In genomic region chr16:21634216-21634615, GRCh38 we compare ENCODE assay signal across 1 cellular context.
A peak's percentile ranks its signal among the peaks of the same experiment; 100 is the strongest.
TF ChIP-seq lines count a peak whose summit lies in the region.

No MANE protein-coding gene starts in this region.

TF ChIP-seq in HepG2, 621 proteins besides CTCF, POLR2A, EP300 and RAD21 (continues in another document):
- no peak for TF ChIP-seq SNAI1 (CRISPR knock-in tag; IDR thresholded peaks at IDR 0.05; ENCODE audit: borderline replicate concordance)
- TF ChIP-seq CBX2 (IDR thresholded peaks at IDR 0.05; ENCODE audit: low read depth, low read length), result no peak
- no peak for TF ChIP-seq CBX2 (CRISPR knock-in tag; IDR thresholded peaks at IDR 0.05; ENCODE audit: low read depth)
- no peak for TF ChIP-seq ZNF367 (CRISPR knock-in tag; IDR thresholded peaks at IDR 0.05; ENCODE audit: borderline replicate concordance)
- peak; percentile 22; the same call in 1 of the 2 replicates for TF ChIP-seq HMG20A (CRISPR knock-in tag; IDR thresholded peaks at IDR 0.05; ENCODE audit: borderline replicate concordance)
- peak; percentile 34 for TF ChIP-seq TEAD3 (CRISPR knock-in tag; optimal IDR thresholded peaks at IDR 0.05; ENCODE audit: borderline replicate concordance)
- TF ChIP-seq ZNF10 (CRISPR knock-in tag; IDR thresholded peaks at IDR 0.05; ENCODE audit: borderline replicate concordance, low read depth), result no peak
- TF ChIP-seq HNF4G (IDR thresholded peaks at IDR 0.05; ENCODE audit: borderline replicate concordance, low read depth, low read length), result no peak
- no peak for TF ChIP-seq HNF4G (CRISPR knock-in tag; IDR thresholded peaks at IDR 0.05; ENCODE audit: borderline replicate concordance, low read depth)
- TF ChIP-seq ARNT2 (CRISPR knock-in tag; IDR thresholded peaks at IDR 0.05; ENCODE audit: low read depth), result no peak
- no peak for TF ChIP-seq JUN (CRISPR knock-in tag; IDR thresholded peaks at IDR 0.05)
- no peak for TF ChIP-seq HOMEZ (CRISPR knock-in tag; IDR thresholded peaks at IDR 0.05; ENCODE audit: low read depth)
- peak; percentile 76 for TF ChIP-seq RARA (CRISPR knock-in tag; IDR thresholded peaks at IDR 0.05)
- no peak for TF ChIP-seq POLR2AphosphoS5 (IDR thresholded peaks at IDR 0.05; ENCODE audit: low read depth, low read length)
- TF ChIP-seq SAP130 (CRISPR knock-in tag; IDR thresholded peaks at IDR 0.05; ENCODE audit: low read depth), result peak; percentile 37; the same call in 1 of the 2 replicates
- TF ChIP-seq DMAP1 (CRISPR knock-in tag; IDR thresholded peaks at IDR 0.05), result no peak
- TF ChIP-seq ZFP36 (IDR thresholded peaks at IDR 0.05; ENCODE audit: borderline replicate concordance, low read depth, low read length, partially characterized antibody), result no peak
- peak; percentile 49; the same call in 1 of the 2 replicates for TF ChIP-seq RXRA (CRISPR knock-in tag; IDR thresholded peaks at IDR 0.05)
- TF ChIP-seq ZFP36L1 (CRISPR knock-in tag; IDR thresholded peaks at IDR 0.05), result no peak
- TF ChIP-seq STAG1 (CRISPR knock-in tag; IDR thresholded peaks at IDR 0.05), result no peak
- peak; percentile 31; the same call in 1 of the 2 replicates for TF ChIP-seq ZNF652 (CRISPR knock-in tag; IDR thresholded peaks at IDR 0.05; ENCODE audit: borderline replicate concordance, low read depth)
- no peak for TF ChIP-seq GABPB1 (CRISPR knock-in tag; IDR thresholded peaks at IDR 0.05)
- no peak for TF ChIP-seq MYPOP (CRISPR knock-in tag; IDR thresholded peaks at IDR 0.05)
- no peak for TF ChIP-seq ZNF883 (CRISPR knock-in tag; IDR thresholded peaks at IDR 0.05; ENCODE audit: not compliant biosample characterization)
- no peak for TF ChIP-seq NFKB2 (CRISPR knock-in tag; IDR thresholded peaks at IDR 0.05; ENCODE audit: borderline replicate concordance)
- TF ChIP-seq MATR3 (CRISPR knock-in tag; IDR thresholded peaks at IDR 0.05), result no peak
- no peak for TF ChIP-seq NCOA2 (CRISPR knock-in tag; IDR thresholded peaks at IDR 0.05)
- no peak for TF ChIP-seq SIN3B (IDR thresholded peaks at IDR 0.05; ENCODE audit: low read length)
- TF ChIP-seq ZNF720 (CRISPR knock-in tag; IDR thresholded peaks at IDR 0.05), result no peak
- TF ChIP-seq SKI (IDR thresholded peaks at IDR 0.05; ENCODE audit: partially characterized antibody), result peak; percentile 8
- TF ChIP-seq XBP1 (CRISPR knock-in tag; IDR thresholded peaks at IDR 0.05), result no peak
- no peak for TF ChIP-seq SALL1 (CRISPR knock-in tag; IDR thresholded peaks at IDR 0.05)
- no peak for TF ChIP-seq ZBTB25 (CRISPR knock-in tag; IDR thresholded peaks at IDR 0.05)
- TF ChIP-seq ZNF512 (CRISPR knock-in tag; IDR thresholded peaks at IDR 0.05), result no peak
- 0 out of 4 replicates have a peak, but pooled peaks of 1 of the 2 experiments have one; percentile 11 for TF ChIP-seq NR2F1 (CRISPR knock-in tag; IDR thresholded peaks at IDR 0.05)
- no peak for TF ChIP-seq ZNF282 (IDR thresholded peaks at IDR 0.05; ENCODE audit: partially characterized antibody)
- no peak for TF ChIP-seq BCLAF1 (IDR thresholded peaks at IDR 0.05)
- TF ChIP-seq RBM39 (IDR thresholded peaks at IDR 0.05; ENCODE audit: low read depth, low read length, poor library complexity, severe bottlenecking), result no peak
- TF ChIP-seq SAFB2 (CRISPR knock-in tag; IDR thresholded peaks at IDR 0.05; ENCODE audit: borderline replicate concordance, low read depth), result no peak
- TF ChIP-seq ZNF775 (CRISPR knock-in tag; IDR thresholded peaks at IDR 0.05; ENCODE audit: borderline replicate concordance), result no peak
- no peak for TF ChIP-seq FUBP1 (CRISPR knock-in tag; IDR thresholded peaks at IDR 0.05; ENCODE audit: borderline replicate concordance)
- TF ChIP-seq NFKBIZ (CRISPR knock-in tag; IDR thresholded peaks at IDR 0.05), result 0 out of 2 replicates have a peak, but pooled peaks have one; percentile 40
- TF ChIP-seq MXD1 (CRISPR knock-in tag; IDR thresholded peaks at IDR 0.05), result no peak
- no peak for TF ChIP-seq TBL1XR1 (IDR thresholded peaks at IDR 0.05; ENCODE audit: borderline replicate concordance, low read length, partially characterized antibody)
- TF ChIP-seq ZNF44 (CRISPR knock-in tag; IDR thresholded peaks at IDR 0.05), result no peak
- no peak for TF ChIP-seq GPBP1L1 (CRISPR knock-in tag; IDR thresholded peaks at IDR 0.05)
- TF ChIP-seq HOXA3 (CRISPR knock-in tag; IDR thresholded peaks at IDR 0.05), result no peak
- TF ChIP-seq ZNF552 (CRISPR knock-in tag; IDR thresholded peaks at IDR 0.05; ENCODE audit: borderline replicate concordance), result no peak
- TF ChIP-seq FOXP4 (CRISPR knock-in tag; IDR thresholded peaks at IDR 0.05), result no peak
- no peak for TF ChIP-seq MED13 (CRISPR knock-in tag; IDR thresholded peaks at IDR 0.05)
- peak; percentile 18; the same call in 1 of the 2 replicates for TF ChIP-seq ZNF644 (CRISPR knock-in tag; IDR thresholded peaks at IDR 0.05; ENCODE audit: low read depth)
- TF ChIP-seq ZNF34 (CRISPR knock-in tag; IDR thresholded peaks at IDR 0.05; ENCODE audit: borderline replicate concordance), result no peak
- no peak for TF ChIP-seq TAF15 (IDR thresholded peaks at IDR 0.05; ENCODE audit: low read depth, low read length, poor library complexity, severe bottlenecking)
- TF ChIP-seq PHF21A (CRISPR knock-in tag; IDR thresholded peaks at IDR 0.05), result no peak
- no peak for TF ChIP-seq FOXO1 (CRISPR knock-in tag; IDR thresholded peaks at IDR 0.05)
